In the genomic region with DNA sequence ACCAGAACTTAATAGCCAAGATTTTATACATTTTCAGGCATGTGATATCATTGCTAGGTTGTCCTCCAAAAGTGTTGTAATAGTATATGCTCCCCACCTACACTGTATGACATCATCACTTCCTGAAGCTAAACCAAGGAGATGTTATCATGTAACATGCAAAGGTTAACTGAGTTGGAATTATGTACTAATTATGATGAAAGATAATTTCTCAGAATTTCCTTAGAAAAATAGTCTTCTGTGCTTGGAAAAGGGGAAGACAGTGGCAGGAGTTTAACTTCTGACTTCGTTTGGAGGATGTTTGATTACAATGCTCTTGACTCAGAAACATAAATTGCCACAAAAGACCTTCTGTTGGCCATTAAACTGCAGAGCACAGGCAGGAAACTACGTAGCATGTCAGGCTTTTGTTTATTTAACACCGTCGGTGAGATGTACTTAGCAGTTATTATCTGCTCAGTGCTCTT, we compare ENCODE assay signal across 1 cellular context.
TF ChIP-seq lines count a peak whose summit lies in the region.

No MANE protein-coding gene starts in this region.

TF ChIP-seq in HEK293, 187 proteins besides CTCF, POLR2A, EP300 and RAD21 (continued from another document and continues in another):
- TF ChIP-seq, protein P1, sequence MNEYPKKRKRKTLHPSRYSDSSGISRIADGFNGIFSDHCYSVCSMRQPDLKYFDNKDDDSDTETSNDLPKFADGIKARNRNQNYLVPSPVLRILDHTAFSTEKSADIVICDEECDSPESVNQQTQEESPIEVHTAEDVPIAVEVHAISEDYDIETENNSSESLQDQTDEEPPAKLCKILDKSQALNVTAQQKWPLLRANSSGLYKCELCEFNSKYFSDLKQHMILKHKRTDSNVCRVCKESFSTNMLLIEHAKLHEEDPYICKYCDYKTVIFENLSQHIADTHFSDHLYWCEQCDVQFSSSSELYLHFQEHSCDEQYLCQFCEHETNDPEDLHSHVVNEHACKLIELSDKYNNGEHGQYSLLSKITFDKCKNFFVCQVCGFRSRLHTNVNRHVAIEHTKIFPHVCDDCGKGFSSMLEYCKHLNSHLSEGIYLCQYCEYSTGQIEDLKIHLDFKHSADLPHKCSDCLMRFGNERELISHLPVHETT (tag by site-specific recombination; IDR thresholded peaks at IDR 0.05) = peak; percentile 87
- TF ChIP-seq WT1 (tag by site-specific recombination; IDR thresholded peaks at IDR 0.05) = peak; percentile 28; the same call in 1 of the 2 replicates
- TF ChIP-seq ZFP41 (tag by site-specific recombination; IDR thresholded peaks at IDR 0.05; ENCODE audit: borderline replicate concordance) = no peak
- peak; percentile 66; the same call in 1 of the 2 replicates for TF ChIP-seq KLF10 (tag by site-specific recombination; IDR thresholded peaks at IDR 0.05)
- TF ChIP-seq ZBTB26 (tag by site-specific recombination; optimal IDR thresholded peaks at IDR 0.05) = no peak
- no peak for TF ChIP-seq ZNF510 (tag by site-specific recombination; IDR thresholded peaks at IDR 0.05; ENCODE audit: insufficient replicate concordance)
- TF ChIP-seq EGR2 (tag by site-specific recombination; IDR thresholded peaks at IDR 0.05; ENCODE audit: low read depth) = peak; percentile 48
- peak; percentile 93 for TF ChIP-seq SP7 (tag by site-specific recombination; IDR thresholded peaks at IDR 0.05)
- TF ChIP-seq, protein P2, sequence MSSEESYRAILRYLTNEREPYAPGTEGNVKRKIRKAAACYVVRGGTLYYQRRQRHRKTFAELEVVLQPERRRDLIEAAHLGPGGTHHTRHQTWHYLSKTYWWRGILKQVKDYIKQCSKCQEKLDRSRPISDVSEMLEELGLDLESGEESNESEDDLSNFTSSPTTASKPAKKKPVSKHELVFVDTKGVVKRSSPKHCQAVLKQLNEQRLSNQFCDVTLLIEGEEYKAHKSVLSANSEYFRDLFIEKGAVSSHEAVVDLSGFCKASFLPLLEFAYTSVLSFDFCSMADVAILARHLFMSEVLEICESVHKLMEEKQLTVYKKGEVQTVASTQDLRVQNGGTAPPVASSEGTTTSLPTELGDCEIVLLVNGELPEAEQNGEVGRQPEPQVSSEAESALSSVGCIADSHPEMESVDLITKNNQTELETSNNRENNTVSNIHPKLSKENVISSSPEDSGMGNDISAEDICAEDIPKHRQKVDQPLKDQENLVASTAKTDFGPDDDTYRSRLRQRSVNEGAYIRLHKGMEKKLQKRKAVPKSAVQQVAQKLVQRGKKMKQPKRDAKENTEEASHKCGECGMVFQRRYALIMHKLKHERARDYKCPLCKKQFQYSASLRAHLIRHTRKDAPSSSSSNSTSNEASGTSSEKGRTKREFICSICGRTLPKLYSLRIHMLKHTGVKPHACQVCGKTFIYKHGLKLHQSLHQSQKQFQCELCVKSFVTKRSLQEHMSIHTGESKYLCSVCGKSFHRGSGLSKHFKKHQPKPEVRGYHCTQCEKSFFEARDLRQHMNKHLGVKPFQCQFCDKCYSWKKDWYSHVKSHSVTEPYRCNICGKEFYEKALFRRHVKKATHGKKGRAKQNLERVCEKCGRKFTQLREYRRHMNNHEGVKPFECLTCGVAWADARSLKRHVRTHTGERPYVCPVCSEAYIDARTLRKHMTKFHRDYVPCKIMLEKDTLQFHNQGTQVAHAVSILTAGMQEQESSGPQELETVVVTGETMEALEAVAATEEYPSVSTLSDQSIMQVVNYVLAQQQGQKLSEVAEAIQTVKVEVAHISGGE (tag by site-specific recombination; conservative IDR thresholded peaks at IDR 0.05; ENCODE audit: low read depth) = no peak
- peak; percentile 70 for TF ChIP-seq ZBTB17 (tag by site-specific recombination; IDR thresholded peaks at IDR 0.05)
- TF ChIP-seq ZSCAN16 (tag by site-specific recombination; IDR thresholded peaks at IDR 0.05) = no peak
- TF ChIP-seq ZNF184 (tag by site-specific recombination; IDR thresholded peaks at IDR 0.05) = 0 out of 2 replicates have a peak, but pooled peaks have one; percentile 46
- TF ChIP-seq, protein P3, sequence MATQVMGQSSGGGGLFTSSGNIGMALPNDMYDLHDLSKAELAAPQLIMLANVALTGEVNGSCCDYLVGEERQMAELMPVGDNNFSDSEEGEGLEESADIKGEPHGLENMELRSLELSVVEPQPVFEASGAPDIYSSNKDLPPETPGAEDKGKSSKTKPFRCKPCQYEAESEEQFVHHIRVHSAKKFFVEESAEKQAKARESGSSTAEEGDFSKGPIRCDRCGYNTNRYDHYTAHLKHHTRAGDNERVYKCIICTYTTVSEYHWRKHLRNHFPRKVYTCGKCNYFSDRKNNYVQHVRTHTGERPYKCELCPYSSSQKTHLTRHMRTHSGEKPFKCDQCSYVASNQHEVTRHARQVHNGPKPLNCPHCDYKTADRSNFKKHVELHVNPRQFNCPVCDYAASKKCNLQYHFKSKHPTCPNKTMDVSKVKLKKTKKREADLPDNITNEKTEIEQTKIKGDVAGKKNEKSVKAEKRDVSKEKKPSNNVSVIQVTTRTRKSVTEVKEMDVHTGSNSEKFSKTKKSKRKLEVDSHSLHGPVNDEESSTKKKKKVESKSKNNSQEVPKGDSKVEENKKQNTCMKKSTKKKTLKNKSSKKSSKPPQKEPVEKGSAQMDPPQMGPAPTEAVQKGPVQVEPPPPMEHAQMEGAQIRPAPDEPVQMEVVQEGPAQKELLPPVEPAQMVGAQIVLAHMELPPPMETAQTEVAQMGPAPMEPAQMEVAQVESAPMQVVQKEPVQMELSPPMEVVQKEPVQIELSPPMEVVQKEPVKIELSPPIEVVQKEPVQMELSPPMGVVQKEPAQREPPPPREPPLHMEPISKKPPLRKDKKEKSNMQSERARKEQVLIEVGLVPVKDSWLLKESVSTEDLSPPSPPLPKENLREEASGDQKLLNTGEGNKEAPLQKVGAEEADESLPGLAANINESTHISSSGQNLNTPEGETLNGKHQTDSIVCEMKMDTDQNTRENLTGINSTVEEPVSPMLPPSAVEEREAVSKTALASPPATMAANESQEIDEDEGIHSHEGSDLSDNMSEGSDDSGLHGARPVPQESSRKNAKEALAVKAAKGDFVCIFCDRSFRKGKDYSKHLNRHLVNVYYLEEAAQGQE (tag by site-specific recombination; IDR thresholded peaks at IDR 0.05) = no peak
- no peak for TF ChIP-seq AEBP2 (tag by site-specific recombination; IDR thresholded peaks at IDR 0.05; ENCODE audit: borderline replicate concordance)
- TF ChIP-seq IKZF3 (tag by site-specific recombination; IDR thresholded peaks at IDR 0.05) = peak; percentile 58
- peak; percentile 64; the same call in 1 of the 2 replicates for TF ChIP-seq ZNF561 (tag by site-specific recombination; IDR thresholded peaks at IDR 0.05; ENCODE audit: borderline replicate concordance)
- TF ChIP-seq ZNF664 (tag by site-specific recombination; IDR thresholded peaks at IDR 0.05) = peak; percentile 76
- peak; percentile 67 for TF ChIP-seq FEZF1 (tag by site-specific recombination; IDR thresholded peaks at IDR 0.05)
- TF ChIP-seq INSM2 (tag by site-specific recombination; IDR thresholded peaks at IDR 0.05) = peak; percentile 71
- TF ChIP-seq TSHZ1 (tag by site-specific recombination; IDR thresholded peaks at IDR 0.05; ENCODE audit: borderline replicate concordance) = peak; percentile 89
- peak; percentile 48 for TF ChIP-seq ZBTB20 (tag by site-specific recombination; IDR thresholded peaks at IDR 0.05)
- TF ChIP-seq SP3 (tag by site-specific recombination; IDR thresholded peaks at IDR 0.05) = peak; percentile 30; the same call in 1 of the 2 replicates
- 0 out of 2 replicates have a peak, but pooled peaks have one; percentile 32 for TF ChIP-seq ZFP69B (tag by site-specific recombination; IDR thresholded peaks at IDR 0.05)
- TF ChIP-seq ATF2 (tag by site-specific recombination; IDR thresholded peaks at IDR 0.05; ENCODE audit: low read depth) = peak; percentile 98
- TF ChIP-seq KLF7 (tag by site-specific recombination; IDR thresholded peaks at IDR 0.05; ENCODE audit: borderline replicate concordance) = no peak
- TF ChIP-seq TRIM28 (IDR thresholded peaks at IDR 0.05; ENCODE audit: borderline replicate concordance, low read length) = peak; percentile 77; the same call in 1 of the 2 replicates
- TF ChIP-seq ZSCAN5A (tag by site-specific recombination; IDR thresholded peaks at IDR 0.05) = no peak
- 0 out of 2 replicates have a peak, but pooled peaks have one; percentile 59 for TF ChIP-seq ZNF24 (tag by site-specific recombination; IDR thresholded peaks at IDR 0.05)
